Comparison of ENCODE assay signal across 8 cellular contexts in genomic region chr3:174440350-174440716, GRCh38.
A peak's percentile ranks its signal among the peaks of the same experiment; 100 is the strongest.
DNase-seq lines count a peak whose midpoint lies in the region; ATAC-seq, FAIRE-seq and TF ChIP-seq lines count a peak whose summit lies in the region.

No MANE protein-coding gene starts in this region.

- peaks cover 7% of the 10 kb centered on the region for H3K4me1 ChIP-seq in iPS-15b (ENCODE audit: control insufficient read depth, insufficient read depth, low read length)
- H3K4me1 ChIP-seq in stomach = peaks cover 0 to 36% (median 18%) of the 10 kb centered on the region in 4 donors

- ATAC-seq in activated naive CD8-positive, alpha-beta T cell treated with anti-CD3 and anti-CD28 coated beads, Interleukin-2, amount 50 U/mL, for 24 hours = no peak
- no peak for ATAC-seq in HG03432 (IDR thresholded peaks at IDR 0.05; ENCODE audit: unreplicated experiment)

- no peak for TF ChIP-seq EP300 in stomach (IDR thresholded peaks at IDR 0.05)

- H3K27me3 ChIP-seq in iPS-15b (ENCODE audit: control insufficient read depth, insufficient read depth, low read length) = no peaks in the 10 kb centered on the region
- peaks cover 0 to 5% (median 0%) of the 10 kb centered on the region in 3 donors for H3K27me3 ChIP-seq in stomach

- H3K4me3 Mint-ChIP-seq in activated naive CD8-positive, alpha-beta T cell treated with anti-CD3 and anti-CD28 coated beads, Interleukin-2, amount 50 U/mL, for 24 hours = peak overlapping the region; percentile 59

- H3K4me1 Mint-ChIP-seq in activated naive CD8-positive, alpha-beta T cell treated with anti-CD3 and anti-CD28 coated beads, Interleukin-2, amount 50 U/mL, for 24 hours = peaks cover 11% of the 10 kb centered on the region

- peak overlapping the region; percentile 74 for H3K4me3 ChIP-seq in iPS-15b (ENCODE audit: low read depth, low read length)
- peak overlapping the region; percentile 58 to 70 (median 64) for H3K4me3 ChIP-seq in stomach

- H3K9me3 Mint-ChIP-seq in activated naive CD8-positive, alpha-beta T cell treated with anti-CD3 and anti-CD28 coated beads, Interleukin-2, amount 50 U/mL, for 24 hours = no peaks in the 10 kb centered on the region

- WGBS in stomach, 5 donors = 0 to 2% (median 0%) methylated on average over 6 of the region's 6 CpGs

- H3K27me3 Mint-ChIP-seq in activated naive CD8-positive, alpha-beta T cell treated with anti-CD3 and anti-CD28 coated beads, Interleukin-2, amount 50 U/mL, for 24 hours = peaks cover 24% of the 10 kb centered on the region

- peak; percentile 43 for DNase-seq in Daoy (ENCODE audit: low read depth)
- peak; percentile 61 for DNase-seq in NCI-H146 (lab: John Stamatoyannopoulos, UW)
- DNase-seq in activated naive CD8-positive, alpha-beta T cell treated with anti-CD3 and anti-CD28 coated beads, Interleukin-2, amount 50 U/mL, for 24 hours = no peak
- DNase-seq in stomach = no peak
- DNase-seq in frontal cortex (ENCODE audit: low spot score in 2 of 2) = no peak
- no peak for DNase-seq in HPDE6-E6E7 (ENCODE audit: extremely low spot score)

- H3K9me3 ChIP-seq in iPS-15b (ENCODE audit: control insufficient read depth, insufficient read depth, low read length) (no peaks in the 10 kb centered on the region), stomach (no peaks in the 10 kb centered on the region)

- peak overlapping the region; percentile 93 to 100 (median 95) for H3K27ac ChIP-seq in stomach

- no peak overlapping the region for H3K9ac ChIP-seq in iPS-15b (ENCODE audit: low read depth, low read length)

- H3K36me3 ChIP-seq in iPS-15b (ENCODE audit: control insufficient read depth, insufficient read depth, low read length) (no peaks in the 10 kb centered on the region), stomach (no peaks in the 10 kb centered on the region)

- FAIRE-seq in frontal cortex (lab: Jason Lieb, UNC) = no peak

- H3K27ac Mint-ChIP-seq in activated naive CD8-positive, alpha-beta T cell treated with anti-CD3 and anti-CD28 coated beads, Interleukin-2, amount 50 U/mL, for 24 hours = no peak overlapping the region

- no peak for TF ChIP-seq POLR2A in stomach (IDR thresholded peaks at IDR 0.05)

- intact Hi-C loops in stomach (cut with DNase I; ENCODE audit: low total_unique reads) = no loop called here

- TF ChIP-seq CTCF in stomach (IDR thresholded peaks at IDR 0.05) = no peak

- peaks cover 1% of the 10 kb centered on the region for H3K36me3 Mint-ChIP-seq in activated naive CD8-positive, alpha-beta T cell treated with anti-CD3 and anti-CD28 coated beads, Interleukin-2, amount 50 U/mL, for 24 hours (ENCODE audit: low read depth)

Comparison
In these comparisons a context has a peak if more than half of its experiments do, and no peak if none do; other contexts are left out.
1. DNase-seq: peak in Daoy (single experiment) and NCI-H146 (single experiment); none in activated naive CD8-positive, alpha-beta T cell treated with anti-CD3 and anti-CD28 coated beads, Interleukin-2, amount 50 U/mL, for 24 hours (single experiment), stomach (single experiment), frontal cortex (0 of 2) and HPDE6-E6E7 (single experiment).